18 cellular contexts compared by ENCODE assay signal in the genomic region with DNA sequence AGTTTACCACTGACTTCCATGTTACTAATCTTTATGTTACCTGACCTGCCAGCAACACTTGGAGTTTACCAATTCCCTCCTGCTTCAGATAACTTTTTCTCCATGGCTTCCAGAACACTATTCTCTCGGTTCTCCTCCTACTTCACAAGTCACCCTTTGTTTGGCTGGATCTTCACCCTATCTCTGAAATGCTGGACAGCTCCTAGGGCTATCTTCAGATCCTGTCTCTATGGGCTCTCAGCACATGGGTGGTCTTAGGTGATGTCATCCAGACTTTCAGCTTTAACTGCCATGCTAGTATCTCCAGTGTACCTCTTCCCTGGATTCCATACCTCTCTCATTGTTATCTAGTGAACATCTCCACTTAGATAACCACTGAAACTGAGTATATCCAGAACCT. TPM values are rescaled to one million over a fixed set of nuclear protein-coding genes. Genes with fewer than 3 reads are reported as not detected.
A peak's percentile ranks its signal among the peaks of the same experiment; 100 is the strongest.
DNase-seq lines count a peak whose midpoint lies in the region; ATAC-seq, FAIRE-seq and TF ChIP-seq lines count a peak whose summit lies in the region.
"Had no signal": no experiment of that assay in that cellular context is flagged by ENCODE, and none has a peak within 500 bp of the region (broad histone marks: within the 10 kb centered on the region; RNA-seq: fewer than 3 reads in every experiment).

No MANE protein-coding gene starts in this region.

- H3K36me3 ChIP-seq in HepG2 (replicated peaks in 1 of 2; ENCODE audit: control insufficient read depth in 1 of 2, insufficient read depth in 2 of 2, low read length in 2 of 2) = peaks cover 55 to 94% of the 10 kb centered on the region in 2 experiments
- peaks cover 16 to 97% (median 39%) of the 10 kb centered on the region in 4 donors for H3K36me3 ChIP-seq in right lobe of liver
- H3K36me3 ChIP-seq in liver (ENCODE audit: control insufficient read depth in 4 of 4, insufficient read depth in 3 of 4, low read depth in 1 of 4, low read length in 3 of 4) = peaks cover 36 to 95% (median 81%) of the 10 kb centered on the region in 4 donors

- TF ChIP-seq POLR2A in HepG2 (IDR thresholded peaks at IDR 0.05; ENCODE audit: insufficient read depth in 1 of 2, low read depth in 2 of 2, low read length in 2 of 2) = no peak
- no peak for TF ChIP-seq POLR2A in right lobe of liver (IDR thresholded peaks at IDR 0.05)

- no peak for TF ChIP-seq RAD21 in HepG2 (CRISPR knock-in tag; IDR thresholded peaks at IDR 0.05)
- no peak for TF ChIP-seq RAD21 in liver (IDR thresholded peaks at IDR 0.05)

- FAIRE-seq in HepG2 (lab: Jason Lieb, UNC) = no peak
- FAIRE-seq: G401.6, GM12892, HTR-8/SVneo, K562 had no signal

- H3K4me1 ChIP-seq in HepG2 (ENCODE audit: insufficient read depth, low read length) (no peaks in the 10 kb centered on the region), right lobe of liver (no peaks in the 10 kb centered on the region), liver (ENCODE audit: control insufficient read depth in 4 of 4, insufficient read depth in 4 of 4, low read length in 3 of 4) (no peaks in the 10 kb centered on the region)

- in situ Hi-C loops in HepG2 (cut with HindIII; ENCODE audit: extremely low pct_ligation_motif_present, low pct_unique_long_range_greater_than_20kb) = no loop called here

- POLR2A ChIA-PET in HepG2 (lab: Yijun Ruan, JAX) = no interaction called here

- no TSS peak for BruUV-seq in HepG2 (replicated peaks; lab: Mats Ljungman, UMichigan)

- intact Hi-C loops in HepG2 (cut with micrococcal nuclease; ENCODE audit: unreplicated experiment) = no loop called here
- intact Hi-C loops in right lobe of liver (cut with DNase I) = no loop called here

- WGBS in HepG2 (ENCODE audit: low lambda C conversion rate) = 92% methylated on average over 1 of the region's 1 CpG
- 100% methylated on average over 1 of the region's 1 CpG for WGBS in right lobe of liver (ENCODE audit: insufficient coverage, low coverage, low lambda C conversion rate, missing lambda C conversion rate)
- WGBS in liver = 90% methylated on average over 1 of the region's 1 CpG

- TF ChIP-seq CTCF in HepG2 (CRISPR knock-in tag; IDR thresholded peaks at IDR 0.05) = no peak
- TF ChIP-seq CTCF in right lobe of liver (IDR thresholded peaks at IDR 0.05) = no peak
- no peak for TF ChIP-seq CTCF in liver (IDR thresholded peaks at IDR 0.05; ENCODE audit: low read depth, low read length, missing input control)

- H2AFZ ChIP-seq in HepG2 (ENCODE audit: low read length) = no peak overlapping the region
- H2AFZ ChIP-seq: GM23248 had no signal

- H3K27me3 ChIP-seq in HepG2 (ENCODE audit: control insufficient read depth in 1 of 2, insufficient read depth in 2 of 2, low read length in 2 of 2) (no peaks in the 10 kb centered on the region), right lobe of liver (no peaks in the 10 kb centered on the region), liver (ENCODE audit: control insufficient read depth in 4 of 4, insufficient read depth in 4 of 4, low read length in 3 of 4) (no peaks in the 10 kb centered on the region)

- no peak overlapping the region for H3K27ac ChIP-seq in HepG2 (ENCODE audit: extremely low read length, insufficient read depth, low read length)
- H3K27ac ChIP-seq in right lobe of liver = no peak overlapping the region
- H3K27ac ChIP-seq in liver (ENCODE audit: low read depth in 1 of 2, low read length in 2 of 2) = no peak overlapping the region
- H3K27ac ChIP-seq: C4-2B, GM23248 had no signal

- no peak overlapping the region for H3K4me2 ChIP-seq in HepG2 (ENCODE audit: low read depth, low read length)

- CTCF ChIA-PET in HepG2 (lab: Yijun Ruan, JAX; ENCODE audit: low intra/inter-chr PET ratio, low total read pairs) = no interaction called here

- no peaks in the 10 kb centered on the region for H3K9me3 ChIP-seq in HepG2 (ENCODE audit: low read length)
- no peaks in the 10 kb centered on the region for H3K9me3 ChIP-seq in right lobe of liver
- H3K9me3 ChIP-seq in liver (ENCODE audit: control insufficient read depth in 4 of 4, low read length in 3 of 4) = no peaks in the 10 kb centered on the region

- DNase-seq in HepG2 (ENCODE audit: low spot score) (no peak), right lobe of liver (no peak), amniotic epithelial cell (ENCODE audit: low read depth) (peak; percentile 15), NCI-H1092 (lab: John Stamatoyannopoulos, UW) (no peak)
- DNase-seq: 8988T; CD4-positive, alpha-beta memory T cell; DMS79; EL; GM23248; H7 had no signal

- no peak for TF ChIP-seq EP300 in HepG2 (IDR thresholded peaks at IDR 0.05; ENCODE audit: low read depth in 2 of 2, low read length in 2 of 2)
- TF ChIP-seq EP300 in HepG2 (CRISPR knock-in tag; IDR thresholded peaks at IDR 0.05; ENCODE audit: borderline replicate concordance) = no peak

- H3K79me2 ChIP-seq in HepG2 (ENCODE audit: insufficient read depth, low read length) = peaks cover 3% of the 10 kb centered on the region

- ATAC-seq in HepG2 = no peak
- no peak for ATAC-seq in right lobe of liver
- ATAC-seq in HG02798 (IDR thresholded peaks at IDR 0.05; ENCODE audit: poor library complexity, unreplicated experiment) = no peak
- no peak for ATAC-seq in GM18873 (IDR thresholded peaks at IDR 0.05; ENCODE audit: low FRiP score, unreplicated experiment)
- ATAC-seq: K562 had no signal

- 0 out of 2 replicates have a peak, but pooled peaks cover 6% of the 10 kb centered on the region for H4K20me1 ChIP-seq in HepG2 (ENCODE audit: insufficient read depth, low read length)

- H3K4me3 ChIP-seq in HepG2 (replicated peaks in 1 of 3; ENCODE audit: insufficient read depth in 1 of 3, low read depth in 2 of 3, low read length in 3 of 3) (no peak overlapping the region), right lobe of liver (no peak overlapping the region), liver (ENCODE audit: low read depth in 1 of 3, low read length in 3 of 3) (no peak overlapping the region)
- H3K4me3 ChIP-seq: GM23248, K562 had no signal

- no peak overlapping the region for H3K9ac ChIP-seq in HepG2 (ENCODE audit: insufficient read depth, low read depth, low read length)
- H3K9ac ChIP-seq in liver (ENCODE audit: low read depth in 1 of 2, low read length in 2 of 2) = no peak overlapping the region
- H3K9ac ChIP-seq: GM23248 had no signal

RNA-seq across cellular contexts. Expression of gene VWCE, which starts 12.2 kb away (rescaled TPM):
- total RNA-seq in HepG2 (2016; rRNA removed; fragmentation: Illumina TruSeq; extraction: Trizol) (10.4 and 27.6 TPM in 2 replicates), right lobe of liver (10 to 100 TPM in 2 of 6 experiments, 1 to 10 TPM in 4; 2.3 to 37.1 (median 6.0) TPM), liver (1 to 10 TPM; 1.9 to 3.3 TPM)
- 21.1 and 23.2 TPM in 2 replicates for total RNA-seq in HepG2 (2016; cell fraction: cytosol; rRNA removed; fragmentation: Illumina TruSeq; extraction: Trizol; ENCODE audit: low read depth)
- 9.5 and 29.7 TPM in 2 replicates for total RNA-seq in HepG2 (2016; cell fraction: insoluble cytoplasmic fraction; rRNA removed; fragmentation: Illumina TruSeq; extraction: Trizol)
- total RNA-seq in HepG2 (2016; cell fraction: membrane; rRNA removed; fragmentation: Illumina TruSeq; extraction: Trizol) = 16.2 and 16.5 TPM in 2 replicates
- total RNA-seq in HepG2 (2016; cell fraction: nucleus; rRNA removed; fragmentation: Illumina TruSeq; extraction: Trizol) = 45.6 and 50.3 TPM in 2 replicates
- polyA plus RNA-seq in HepG2 (2011; rRNA removed) (58.3 and 59.7 TPM in 2 replicates), liver (1 to 10 TPM; 2.2 to 6.0 TPM)
- polyA plus RNA-seq in HepG2 (2011; cell fraction: cytosol; rRNA removed) = 16.1 and 23.9 TPM in 2 replicates
- polyA plus RNA-seq in HepG2 (2011; cell fraction: nucleus; rRNA removed) = 269 and 312 TPM in 2 replicates
- polyA plus RNA-seq in HepG2 (2012) = 91.9 and 92.4 TPM in 2 replicates
- 7.3 and 7.8 TPM in 2 replicates for polyA plus RNA-seq in HepG2 (2016; cell fraction: cytosol; fragmentation: Illumina TruSeq; extraction: Trizol; ENCODE audit: low read depth)
- polyA plus RNA-seq in HepG2 (2016; cell fraction: insoluble cytoplasmic fraction; fragmentation: Illumina TruSeq; extraction: Trizol; ENCODE audit: low read depth) = 16.7 and 20.6 TPM in 2 replicates
- polyA plus RNA-seq in HepG2 (2016; cell fraction: membrane; fragmentation: Illumina TruSeq; extraction: Trizol; ENCODE audit: low read depth) = 11.9 and 13.4 TPM in 2 replicates
- 214 and 228 TPM in 2 replicates for polyA plus RNA-seq in HepG2 (2016; cell fraction: nucleus; fragmentation: Illumina TruSeq; extraction: Trizol; ENCODE audit: insufficient read depth, low read depth)
- polyA minus RNA-seq in HepG2 (2011; rRNA and poly(A)+ RNA removed; ENCODE audit: low replicate concordance) = 0.94 and 72.8 TPM in 2 replicates
- polyA minus RNA-seq in HepG2 (2011; cell fraction: cytosol; rRNA and poly(A)+ RNA removed) = 17.8 and 19.7 TPM in 2 replicates
- polyA minus RNA-seq in HepG2 (2011; cell fraction: nucleus; rRNA and poly(A)+ RNA removed) = 60.5 and 66.8 TPM in 2 replicates
- polyA plus RNA-seq: CD4-positive, alpha-beta memory T cell had no signal

RNA-seq across cellular contexts. Expression of gene DDB1, which starts 25.6 kb away (rescaled TPM):
- total RNA-seq in HepG2 (2016; rRNA removed; fragmentation: Illumina TruSeq; extraction: Trizol) = 266 and 292 TPM in 2 replicates
- 44.8 and 45.1 TPM in 2 replicates for total RNA-seq in HepG2 (2016; cell fraction: cytosol; rRNA removed; fragmentation: Illumina TruSeq; extraction: Trizol; ENCODE audit: low read depth)
- 272 and 286 TPM in 2 replicates for total RNA-seq in HepG2 (2016; cell fraction: insoluble cytoplasmic fraction; rRNA removed; fragmentation: Illumina TruSeq; extraction: Trizol)
- total RNA-seq in HepG2 (2016; cell fraction: membrane; rRNA removed; fragmentation: Illumina TruSeq; extraction: Trizol) = 67.0 and 70.3 TPM in 2 replicates
- total RNA-seq in HepG2 (2016; cell fraction: nucleus; rRNA removed; fragmentation: Illumina TruSeq; extraction: Trizol) = 147 and 162 TPM in 2 replicates
- 175 and 217 TPM in 2 replicates for polyA plus RNA-seq in HepG2 (2011; rRNA removed)
- polyA plus RNA-seq in HepG2 (2011; cell fraction: cytosol; rRNA removed) = 205 and 216 TPM in 2 replicates
- 144 and 152 TPM in 2 replicates for polyA plus RNA-seq in HepG2 (2011; cell fraction: nucleus; rRNA removed)
- polyA plus RNA-seq in HepG2 (2012) = 123 and 153 TPM in 2 replicates
- 13.5 and 15.8 TPM in 2 replicates for polyA plus RNA-seq in HepG2 (2016; cell fraction: cytosol; fragmentation: Illumina TruSeq; extraction: Trizol; ENCODE audit: low read depth)
- 239 and 252 TPM in 2 replicates for polyA plus RNA-seq in HepG2 (2016; cell fraction: insoluble cytoplasmic fraction; fragmentation: Illumina TruSeq; extraction: Trizol; ENCODE audit: low read depth)
- 34.0 and 38.3 TPM in 2 replicates for polyA plus RNA-seq in HepG2 (2016; cell fraction: membrane; fragmentation: Illumina TruSeq; extraction: Trizol; ENCODE audit: low read depth)
- polyA plus RNA-seq in HepG2 (2016; cell fraction: nucleus; fragmentation: Illumina TruSeq; extraction: Trizol; ENCODE audit: insufficient read depth, low read depth) = 168 and 174 TPM in 2 replicates
- 584 and 611 TPM in 2 replicates for polyA minus RNA-seq in HepG2 (2011; rRNA and poly(A)+ RNA removed; ENCODE audit: low replicate concordance)
- polyA minus RNA-seq in HepG2 (2011; cell fraction: cytosol; rRNA and poly(A)+ RNA removed) = 276 and 305 TPM in 2 replicates
- polyA minus RNA-seq in HepG2 (2011; cell fraction: nucleus; rRNA and poly(A)+ RNA removed) = 187 and 203 TPM in 2 replicates
- total RNA-seq in right lobe of liver = 10 to 100 TPM; 70.9 to 94.5 (median 83.9) TPM
- 100 to 1,000 TPM; 108 to 146 TPM for total RNA-seq in liver
- polyA plus RNA-seq in liver = 10 to 100 TPM; 37.5 to 70.2 TPM

RNA-seq across cellular contexts. Expression of gene TKFC, which starts 25.7 kb away (rescaled TPM):
- total RNA-seq in HepG2 (2016; rRNA removed; fragmentation: Illumina TruSeq; extraction: Trizol) = 173 and 197 TPM in 2 replicates
- total RNA-seq in HepG2 (2016; cell fraction: cytosol; rRNA removed; fragmentation: Illumina TruSeq; extraction: Trizol; ENCODE audit: low read depth) = 25.7 and 34.7 TPM in 2 replicates
- total RNA-seq in HepG2 (2016; cell fraction: insoluble cytoplasmic fraction; rRNA removed; fragmentation: Illumina TruSeq; extraction: Trizol) = 152 and 194 TPM in 2 replicates
- 38.7 and 39.8 TPM in 2 replicates for total RNA-seq in HepG2 (2016; cell fraction: membrane; rRNA removed; fragmentation: Illumina TruSeq; extraction: Trizol)
- total RNA-seq in HepG2 (2016; cell fraction: nucleus; rRNA removed; fragmentation: Illumina TruSeq; extraction: Trizol) = 130 and 153 TPM in 2 replicates
- polyA plus RNA-seq in HepG2 (2011; rRNA removed) = 147 and 237 TPM in 2 replicates
- polyA plus RNA-seq in HepG2 (2011; cell fraction: cytosol; rRNA removed) = 67.4 and 90.7 TPM in 2 replicates
- 653 and 783 TPM in 2 replicates for polyA plus RNA-seq in HepG2 (2011; cell fraction: nucleus; rRNA removed)
- polyA plus RNA-seq in HepG2 (2012) = 226 and 325 TPM in 2 replicates
- 15.1 and 18.3 TPM in 2 replicates for polyA plus RNA-seq in HepG2 (2016; cell fraction: cytosol; fragmentation: Illumina TruSeq; extraction: Trizol; ENCODE audit: low read depth)
- 134 and 173 TPM in 2 replicates for polyA plus RNA-seq in HepG2 (2016; cell fraction: insoluble cytoplasmic fraction; fragmentation: Illumina TruSeq; extraction: Trizol; ENCODE audit: low read depth)
- 31.3 and 33.9 TPM in 2 replicates for polyA plus RNA-seq in HepG2 (2016; cell fraction: membrane; fragmentation: Illumina TruSeq; extraction: Trizol; ENCODE audit: low read depth)
- 236 and 246 TPM in 2 replicates for polyA plus RNA-seq in HepG2 (2016; cell fraction: nucleus; fragmentation: Illumina TruSeq; extraction: Trizol; ENCODE audit: insufficient read depth, low read depth)
- polyA minus RNA-seq in HepG2 (2011; rRNA and poly(A)+ RNA removed; ENCODE audit: low replicate concordance) = 121 and 450 TPM in 2 replicates
- polyA minus RNA-seq in HepG2 (2011; cell fraction: cytosol; rRNA and poly(A)+ RNA removed) = 129 and 149 TPM in 2 replicates
- 181 and 214 TPM in 2 replicates for polyA minus RNA-seq in HepG2 (2011; cell fraction: nucleus; rRNA and poly(A)+ RNA removed)
- total RNA-seq in right lobe of liver = 100 to 1,000 TPM in 4 of 6 experiments, 10 to 100 TPM in 2; 36.6 to 216 (median 124) TPM
- 10 to 100 TPM; 15.7 to 47.7 TPM for total RNA-seq in liver
- 100 to 1,000 TPM in 1 of 2 donors, 10 to 100 TPM in 1; 59.2 to 134 TPM for polyA plus RNA-seq in liver

RNA-seq across cellular contexts. Expression of gene CYB561A3, which starts 54.3 kb away (rescaled TPM):
- 11.5 and 14.9 TPM in 2 replicates for total RNA-seq in HepG2 (2016; rRNA removed; fragmentation: Illumina TruSeq; extraction: Trizol)
- 5.6 and 5.9 TPM in 2 replicates for total RNA-seq in HepG2 (2016; cell fraction: cytosol; rRNA removed; fragmentation: Illumina TruSeq; extraction: Trizol; ENCODE audit: low read depth)
- total RNA-seq in HepG2 (2016; cell fraction: insoluble cytoplasmic fraction; rRNA removed; fragmentation: Illumina TruSeq; extraction: Trizol) = 11.8 and 15.0 TPM in 2 replicates
- 15.7 and 17.1 TPM in 2 replicates for total RNA-seq in HepG2 (2016; cell fraction: membrane; rRNA removed; fragmentation: Illumina TruSeq; extraction: Trizol)
- total RNA-seq in HepG2 (2016; cell fraction: nucleus; rRNA removed; fragmentation: Illumina TruSeq; extraction: Trizol) = 11.9 and 12.4 TPM in 2 replicates
- 11.4 and 14.7 TPM in 2 replicates for polyA plus RNA-seq in HepG2 (2011; rRNA removed)
- 19.7 and 21.5 TPM in 2 replicates for polyA plus RNA-seq in HepG2 (2011; cell fraction: cytosol; rRNA removed)
- 30.1 and 37.5 TPM in 2 replicates for polyA plus RNA-seq in HepG2 (2011; cell fraction: nucleus; rRNA removed)
- 10.9 and 13.2 TPM in 2 replicates for polyA plus RNA-seq in HepG2 (2012)
- polyA plus RNA-seq in HepG2 (2016; cell fraction: cytosol; fragmentation: Illumina TruSeq; extraction: Trizol; ENCODE audit: low read depth) = 4.6 and 6.4 TPM in 2 replicates
- polyA plus RNA-seq in HepG2 (2016; cell fraction: insoluble cytoplasmic fraction; fragmentation: Illumina TruSeq; extraction: Trizol; ENCODE audit: low read depth) = 8.9 and 11.0 TPM in 2 replicates
- 11.1 and 11.3 TPM in 2 replicates for polyA plus RNA-seq in HepG2 (2016; cell fraction: membrane; fragmentation: Illumina TruSeq; extraction: Trizol; ENCODE audit: low read depth)
- 20.3 and 20.7 TPM in 2 replicates for polyA plus RNA-seq in HepG2 (2016; cell fraction: nucleus; fragmentation: Illumina TruSeq; extraction: Trizol; ENCODE audit: insufficient read depth, low read depth)
- polyA minus RNA-seq in HepG2 (2011; rRNA and poly(A)+ RNA removed; ENCODE audit: low replicate concordance) = 41.4 and 173 TPM in 2 replicates
- 4.7 and 8.0 TPM in 2 replicates for polyA minus RNA-seq in HepG2 (2011; cell fraction: cytosol; rRNA and poly(A)+ RNA removed)
- polyA minus RNA-seq in HepG2 (2011; cell fraction: nucleus; rRNA and poly(A)+ RNA removed) = 9.4 and 9.7 TPM in 2 replicates
- 10 to 100 TPM; 25.6 to 41.8 (median 35.2) TPM for total RNA-seq in right lobe of liver
- 10 to 100 TPM; 22.2 to 36.5 TPM for total RNA-seq in liver
- 10 to 100 TPM; 20.2 to 34.6 TPM for polyA plus RNA-seq in liver

RNA-seq across cellular contexts. Expression of gene TMEM138, which starts 54.8 kb away (rescaled TPM):
- total RNA-seq in HepG2 (2016; rRNA removed; fragmentation: Illumina TruSeq; extraction: Trizol) (29.7 and 43.5 TPM in 2 replicates), right lobe of liver (10 to 100 TPM; 18.2 to 41.0 (median 26.4) TPM), liver (10 to 100 TPM; 13.5 to 19.7 TPM)
- 51.3 and 54.5 TPM in 2 replicates for total RNA-seq in HepG2 (2016; cell fraction: cytosol; rRNA removed; fragmentation: Illumina TruSeq; extraction: Trizol; ENCODE audit: low read depth)
- 30.1 and 40.0 TPM in 2 replicates for total RNA-seq in HepG2 (2016; cell fraction: insoluble cytoplasmic fraction; rRNA removed; fragmentation: Illumina TruSeq; extraction: Trizol)
- 36.1 and 36.5 TPM in 2 replicates for total RNA-seq in HepG2 (2016; cell fraction: membrane; rRNA removed; fragmentation: Illumina TruSeq; extraction: Trizol)
- 41.2 and 47.0 TPM in 2 replicates for total RNA-seq in HepG2 (2016; cell fraction: nucleus; rRNA removed; fragmentation: Illumina TruSeq; extraction: Trizol)
- polyA plus RNA-seq in HepG2 (2011; rRNA removed) (51.0 and 61.0 TPM in 2 replicates), liver (10 to 100 TPM; 28.8 to 39.6 TPM)
- polyA plus RNA-seq in HepG2 (2011; cell fraction: cytosol; rRNA removed) = 21.8 and 35.0 TPM in 2 replicates
- polyA plus RNA-seq in HepG2 (2011; cell fraction: nucleus; rRNA removed) = 63.4 and 76.1 TPM in 2 replicates
- polyA plus RNA-seq in HepG2 (2012) = 17.6 and 19.2 TPM in 2 replicates
- polyA plus RNA-seq in HepG2 (2016; cell fraction: cytosol; fragmentation: Illumina TruSeq; extraction: Trizol; ENCODE audit: low read depth) = 15.5 and 18.0 TPM in 2 replicates
- 42.8 and 45.1 TPM in 2 replicates for polyA plus RNA-seq in HepG2 (2016; cell fraction: insoluble cytoplasmic fraction; fragmentation: Illumina TruSeq; extraction: Trizol; ENCODE audit: low read depth)
- polyA plus RNA-seq in HepG2 (2016; cell fraction: membrane; fragmentation: Illumina TruSeq; extraction: Trizol; ENCODE audit: low read depth) = 24.2 and 30.4 TPM in 2 replicates
- polyA plus RNA-seq in HepG2 (2016; cell fraction: nucleus; fragmentation: Illumina TruSeq; extraction: Trizol; ENCODE audit: insufficient read depth, low read depth) = 85.3 and 100 TPM in 2 replicates
- polyA minus RNA-seq in HepG2 (2011; rRNA and poly(A)+ RNA removed; ENCODE audit: low replicate concordance) = 50.4 and 173 TPM in 2 replicates
- 9.5 and 9.6 TPM in 2 replicates for polyA minus RNA-seq in HepG2 (2011; cell fraction: cytosol; rRNA and poly(A)+ RNA removed)
- 41.6 and 57.1 TPM in 2 replicates for polyA minus RNA-seq in HepG2 (2011; cell fraction: nucleus; rRNA and poly(A)+ RNA removed)
